1 cellular context compared by ENCODE assay signal in genomic region chr9:105142406-105143092, GRCh38.
TF ChIP-seq lines count a peak whose summit lies in the region.

No MANE protein-coding gene starts in this region.

TF ChIP-seq in IMR-90, 13 proteins besides CTCF, POLR2A, EP300 and RAD21:
- TF ChIP-seq RCOR1 (IDR thresholded peaks at IDR 0.05; ENCODE audit: insufficient replicate concordance, low read length), result no peak
- no peak for TF ChIP-seq SMC3 (IDR thresholded peaks at IDR 0.05; ENCODE audit: low read depth, low read length)
- TF ChIP-seq USF2 (IDR thresholded peaks at IDR 0.05; ENCODE audit: low read depth, low read length), result no peak
- TF ChIP-seq RFX5 (IDR thresholded peaks at IDR 0.05; ENCODE audit: low read depth, low read length), result no peak
- TF ChIP-seq BHLHE40 (IDR thresholded peaks at IDR 0.05; ENCODE audit: low read depth, low read length), result no peak
- TF ChIP-seq ELK1 (IDR thresholded peaks at IDR 0.05; ENCODE audit: borderline replicate concordance, low read depth, low read length), result no peak
- no peak for TF ChIP-seq MXI1 (IDR thresholded peaks at IDR 0.05; ENCODE audit: borderline replicate concordance, low read depth, low read length)
- no peak for TF ChIP-seq MAFK (IDR thresholded peaks at IDR 0.05; ENCODE audit: low read depth, low read length)
- TF ChIP-seq FOS (IDR thresholded peaks at IDR 0.05; ENCODE audit: low read depth, low read length), result no peak
- no peak for TF ChIP-seq CEBPB (IDR thresholded peaks at IDR 0.05; ENCODE audit: low read depth, low read length)
- TF ChIP-seq CHD1 (IDR thresholded peaks at IDR 0.05; ENCODE audit: low read depth, low read length), result no peak
- no peak for TF ChIP-seq MAZ (IDR thresholded peaks at IDR 0.05; ENCODE audit: borderline replicate concordance, low read depth, low read length)
